In the genomic region with DNA sequence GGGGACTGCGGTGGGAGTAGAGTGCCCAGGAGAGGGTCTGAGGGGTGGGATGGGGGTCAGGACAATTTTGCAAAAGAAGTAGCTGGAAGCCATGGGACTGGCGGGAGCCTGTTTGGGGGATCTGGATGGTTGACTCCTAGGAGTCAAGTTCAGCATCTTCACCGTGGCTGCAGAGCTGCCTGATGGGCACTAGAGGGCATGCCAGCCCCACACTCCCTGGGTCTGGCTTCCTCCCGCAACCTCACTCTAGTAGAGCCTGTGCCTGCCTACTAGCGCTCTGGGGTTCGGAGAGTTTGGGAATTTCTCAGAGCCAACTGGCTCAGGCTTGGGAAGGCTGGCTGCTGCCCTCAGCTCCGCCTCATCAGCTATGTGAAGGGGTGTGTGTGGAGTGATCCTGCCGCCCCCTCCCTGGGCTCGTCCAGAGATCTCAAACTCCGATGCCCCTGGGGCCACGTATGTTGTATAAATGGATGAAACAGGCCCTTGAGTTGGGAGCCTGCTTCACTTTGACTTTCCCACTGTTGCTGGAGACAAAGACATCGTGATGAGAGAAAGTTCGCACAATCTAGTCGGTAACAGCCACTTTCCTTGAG, we compare ENCODE assay signal across 8 cellular contexts. TPM values are rescaled to one million over a fixed set of nuclear protein-coding genes. Genes with fewer than 3 reads are reported as not detected.
DNase-seq lines count a peak whose midpoint lies in the region; ATAC-seq, FAIRE-seq and TF ChIP-seq lines count a peak whose summit lies in the region.

No MANE protein-coding gene starts in this region.

- CTCF ChIA-PET in AG04450 (lab: Charles Lee): interaction anchor here (0.6 to 5.6 kb wide), 18 partner anchors 10 to 929 kb away, joined by 3 to 66 read pairs (median 4); partner anchors contain the start of genes CLTB and TSPAN17

- H3K27me3 Mint-ChIP-seq in activated T-helper 2 cell treated with anti-CD3 and anti-CD28 coated beads, Interferon-gamma antibody, Interleukin-2, Interleukin-4, amounts not matched to agents 10 μg/mL and 5 μg/mL and 100 μg/mL, durations not matched to agents 14 hours and 24 hours and 36 hours (ENCODE audit: low read depth): no peaks in the 10 kb centered on the region

- peak; percentile 81 for FAIRE-seq in HTR-8/SVneo (lab: Jason Lieb, UNC)

- TF ChIP-seq EP300 in transverse colon (IDR thresholded peaks at IDR 0.05; ENCODE audit: low read depth): no peak

- H3K27ac Mint-ChIP-seq in activated T-helper 2 cell treated with anti-CD3 and anti-CD28 coated beads, Interferon-gamma antibody, Interleukin-2, Interleukin-4, amounts not matched to agents 10 μg/mL and 5 μg/mL and 100 μg/mL, durations not matched to agents 14 hours and 24 hours and 36 hours: no peak overlapping the region

- TF ChIP-seq CTCF in AG04450 (IDR thresholded peaks at IDR 0.05; ENCODE audit: low read depth, low read length): peak; percentile 89
- peak; percentile 96 for TF ChIP-seq CTCF in fibroblast of the aortic adventitia (IDR thresholded peaks at IDR 0.05; ENCODE audit: insufficient read depth, low read length)
- TF ChIP-seq CTCF in transverse colon (IDR thresholded peaks at IDR 0.05): peak; percentile 67 to 87 (median 73)

- no peak overlapping the region for H3K4me3 ChIP-seq in AG04450 (ENCODE audit: low read depth, low read length)
- no peak overlapping the region for H3K4me3 ChIP-seq in fibroblast of the aortic adventitia (ENCODE audit: low read depth, low read length)
- H3K4me3 ChIP-seq in transverse colon: no peak overlapping the region

- WGBS in transverse colon (ENCODE audit: low coverage in 1 of 2), 2 donors: 52 to 75% methylated on average over 1 to 14 of the region's 14 CpGs

- peaks cover 0 to 17% (median 12%) of the 10 kb centered on the region in 4 donors for H3K4me1 ChIP-seq in transverse colon

- no peaks in the 10 kb centered on the region for H3K9me3 Mint-ChIP-seq in activated T-helper 2 cell treated with anti-CD3 and anti-CD28 coated beads, Interferon-gamma antibody, Interleukin-2, Interleukin-4, amounts not matched to agents 10 μg/mL and 5 μg/mL and 100 μg/mL, durations not matched to agents 14 hours and 24 hours and 36 hours

- H3K27ac ChIP-seq in AG04450 (ENCODE audit: low read depth, low read length) (no peak overlapping the region), transverse colon (no peak overlapping the region)

- H3K9me3 ChIP-seq in AG04450 (ENCODE audit: control insufficient read depth, insufficient read depth, low read length) (no peaks in the 10 kb centered on the region; the same call in 1 of the 2 replicates), transverse colon (no peaks in the 10 kb centered on the region)

- peak overlapping the region; percentile 34 for H3K4me3 Mint-ChIP-seq in activated T-helper 2 cell treated with anti-CD3 and anti-CD28 coated beads, Interferon-gamma antibody, Interleukin-2, Interleukin-4, amounts not matched to agents 10 μg/mL and 5 μg/mL and 100 μg/mL, durations not matched to agents 14 hours and 24 hours and 36 hours (ENCODE audit: low read depth)

- peak; percentile 52 for ATAC-seq in GM18502 (IDR thresholded peaks at IDR 0.05; ENCODE audit: poor library complexity, unreplicated experiment)

- intact Hi-C loops in activated T-helper 2 cell treated with anti-CD3 and anti-CD28 coated beads, Interferon-gamma antibody, Interleukin-2, Interleukin-4, amounts not matched to agents 10 μg/mL and 5 μg/mL and 100 μg/mL, durations not matched to agents 14 hours and 24 hours and 36 hours (cut with micrococcal nuclease): no loop called here
- intact Hi-C loops in transverse colon (cut with DNase I; ENCODE audit: low total_unique reads): no loop called here

- H3K36me3 ChIP-seq in transverse colon: no peaks in the 10 kb centered on the region

- H3K4me1 Mint-ChIP-seq in activated T-helper 2 cell treated with anti-CD3 and anti-CD28 coated beads, Interferon-gamma antibody, Interleukin-2, Interleukin-4, amounts not matched to agents 10 μg/mL and 5 μg/mL and 100 μg/mL, durations not matched to agents 14 hours and 24 hours and 36 hours (ENCODE audit: low read depth): peaks cover 26% of the 10 kb centered on the region

- POLR2A ChIA-PET in AG04450 (lab: Yijun Ruan, JAX): interaction anchor here (1.9 kb wide), 1 partner anchor 11 kb away, joined by 6 read pairs; the partner anchor contains the start of gene TSPAN17

- peaks cover 23% of the 10 kb centered on the region for H3K36me3 Mint-ChIP-seq in activated T-helper 2 cell treated with anti-CD3 and anti-CD28 coated beads, Interferon-gamma antibody, Interleukin-2, Interleukin-4, amounts not matched to agents 10 μg/mL and 5 μg/mL and 100 μg/mL, durations not matched to agents 14 hours and 24 hours and 36 hours (ENCODE audit: low read depth)

- DNase-seq in AG04450 (ENCODE audit: low read depth, low spot score) (peak; percentile 24), HTR-8/SVneo (ENCODE audit: insufficient read length, low spot score) (peak; percentile 69), RPMI8226 (peak; percentile 79), fibroblast of the aortic adventitia (ENCODE audit: low read depth) (peak; percentile 74), nucleus accumbens (lab: John Stamatoyannopoulos, UW) (peak in 50 of 56 donors; percentile 11 to 83 (median 40)), transverse colon (peak; percentile 67)
- peak; percentile 52 for DNase-seq in activated T-helper 2 cell treated with anti-CD3 and anti-CD28 coated beads, Interferon-gamma antibody, Interleukin-2, Interleukin-4, amounts not matched to agents 10 μg/mL and 5 μg/mL and 100 μg/mL, durations not matched to agents 14 hours and 24 hours and 36 hours (ENCODE audit: low spot score)

- peaks cover 2% of the 10 kb centered on the region for H3K27me3 ChIP-seq in AG04450 (ENCODE audit: control insufficient read depth, insufficient read depth, low read length)
- H3K27me3 ChIP-seq in transverse colon: peaks cover 7% of the 10 kb centered on the region

- in situ Hi-C loops in transverse colon (cut with MboI; ENCODE audit: low pct_ligation_motif_present in 1 of 4, low pct_unique_long_range_greater_than_20kb in 1 of 4, low sequenced_read_pairs in 3 of 4): loop anchor here in 3 of 4 donors (25.0 kb wide), 2 partner anchors 254 to 304 kb away; no protein-coding TSS in a partner anchor

- no peak for TF ChIP-seq POLR2A in transverse colon (IDR thresholded peaks at IDR 0.05)

RNA-seq across cellular contexts. Expression of gene TSPAN17, which starts 10.8 kb away (rescaled TPM):
- 40.9 and 44.3 TPM in 2 replicates for polyA plus RNA-seq in AG04450 (2011; rRNA removed)
- polyA minus RNA-seq in AG04450 (2011; rRNA and poly(A)+ RNA removed): 45.4 and 57.2 TPM in 2 replicates
- 32.7 and 33.9 TPM in 2 replicates for total RNA-seq in activated T-helper 2 cell treated with anti-CD3 and anti-CD28 coated beads, Interferon-gamma antibody, Interleukin-2, Interleukin-4, amounts not matched to agents 10 μg/mL and 5 μg/mL and 100 μg/mL, durations not matched to agents 14 hours and 24 hours and 36 hours
- 19.3 and 29.0 TPM in 2 replicates for total RNA-seq in fibroblast of the aortic adventitia (ENCODE audit: low replicate concordance)
- total RNA-seq in transverse colon: 100 to 1,000 TPM in 1 of 4 donors, 10 to 100 TPM in 3; 27.2 to 227 (median 36.1) TPM

RNA-seq across cellular contexts. Expression of gene EIF4E1B, which starts 27.6 kb away (rescaled TPM):
- polyA plus RNA-seq in AG04450 (2011; rRNA removed): not detected in 2 replicates
- not detected in 2 replicates for polyA minus RNA-seq in AG04450 (2011; rRNA and poly(A)+ RNA removed)
- total RNA-seq in activated T-helper 2 cell treated with anti-CD3 and anti-CD28 coated beads, Interferon-gamma antibody, Interleukin-2, Interleukin-4, amounts not matched to agents 10 μg/mL and 5 μg/mL and 100 μg/mL, durations not matched to agents 14 hours and 24 hours and 36 hours: not detected in 2 replicates
- total RNA-seq in fibroblast of the aortic adventitia (ENCODE audit: low replicate concordance): not detected in 2 replicates
- not detected for total RNA-seq in transverse colon

RNA-seq across cellular contexts. Expression of gene SNCB, which starts 27.8 kb away (rescaled TPM):
- polyA plus RNA-seq in AG04450 (2011; rRNA removed): 0.17 and 0.20 TPM in 2 replicates
- 0.18 TPM in 1 of 2 replicates, not detected in the other for polyA minus RNA-seq in AG04450 (2011; rRNA and poly(A)+ RNA removed)
- total RNA-seq in activated T-helper 2 cell treated with anti-CD3 and anti-CD28 coated beads, Interferon-gamma antibody, Interleukin-2, Interleukin-4, amounts not matched to agents 10 μg/mL and 5 μg/mL and 100 μg/mL, durations not matched to agents 14 hours and 24 hours and 36 hours: not detected in 2 replicates
- total RNA-seq in fibroblast of the aortic adventitia (ENCODE audit: low replicate concordance): not detected in 2 replicates
- not detected for total RNA-seq in transverse colon

RNA-seq across cellular contexts. Expression of gene GPRIN1, which starts 48.1 kb away (rescaled TPM):
- polyA plus RNA-seq in AG04450 (2011; rRNA removed): 4.0 and 5.1 TPM in 2 replicates
- 4.7 and 4.8 TPM in 2 replicates for polyA minus RNA-seq in AG04450 (2011; rRNA and poly(A)+ RNA removed)
- 3.0 and 3.6 TPM in 2 replicates for total RNA-seq in activated T-helper 2 cell treated with anti-CD3 and anti-CD28 coated beads, Interferon-gamma antibody, Interleukin-2, Interleukin-4, amounts not matched to agents 10 μg/mL and 5 μg/mL and 100 μg/mL, durations not matched to agents 14 hours and 24 hours and 36 hours
- total RNA-seq in fibroblast of the aortic adventitia (ENCODE audit: low replicate concordance) (1.7 and 7.1 TPM in 2 replicates), transverse colon (1 to 10 TPM; 1.6 to 9.7 (median 3.6) TPM)

Comparison
In these comparisons a context has a peak if more than half of its experiments do, and no peak if none do; other contexts are left out.
1. DNase-seq: peak in every context shown above with its lines; median percentile 79 in RPMI8226; 74 in fibroblast of the aortic adventitia; 69 in HTR-8/SVneo; 67 in transverse colon; 52 in activated T-helper 2 cell treated with anti-CD3 and anti-CD28 coated beads, Interferon-gamma antibody, Interleukin-2, Interleukin-4, amounts not matched to agents 10 μg/mL and 5 μg/mL and 100 μg/mL, durations not matched to agents 14 hours and 24 hours and 36 hours; 40 in nucleus accumbens; 24 in AG04450.